In the genomic region with DNA sequence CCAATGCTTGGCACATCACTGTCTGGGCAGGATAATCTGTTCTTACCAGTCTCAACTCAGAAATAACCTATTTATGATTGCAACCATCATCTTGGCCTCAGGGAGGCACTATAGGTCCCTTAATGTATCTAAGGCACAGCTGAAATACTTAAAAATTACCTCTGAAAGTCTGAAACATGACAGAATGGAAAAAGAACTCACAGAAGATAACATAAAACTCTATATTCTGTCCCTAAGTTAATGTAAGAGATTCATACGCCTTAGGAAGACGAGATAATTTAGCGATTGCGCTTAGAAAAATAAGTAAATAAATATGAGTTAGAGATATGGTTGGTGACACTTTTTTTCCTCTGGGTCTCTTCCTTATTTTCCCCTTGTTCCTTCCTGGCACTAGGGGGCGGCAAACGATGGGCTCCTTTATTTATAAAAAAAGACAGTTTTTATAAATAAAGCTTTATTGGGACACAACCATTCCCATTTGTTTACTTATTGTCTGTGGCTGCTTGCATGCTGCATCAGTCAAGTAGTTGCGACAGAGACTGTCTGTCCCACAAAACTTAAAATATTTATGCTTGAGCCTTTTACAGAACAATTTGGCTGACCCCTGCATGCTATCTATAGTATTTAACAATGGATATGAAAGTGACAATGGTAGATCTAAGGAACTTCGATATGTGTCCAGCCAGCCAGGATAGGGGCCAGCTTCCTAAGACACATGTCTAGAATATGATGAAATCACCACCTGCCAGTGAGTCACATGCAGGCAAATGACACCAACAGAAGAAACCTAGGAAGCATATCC, we compare ENCODE assay signal across 8 cellular contexts.
DNase-seq lines count a peak whose midpoint lies in the region; ATAC-seq and TF ChIP-seq lines count a peak whose summit lies in the region.

No MANE protein-coding gene starts in this region.

- H3K4me3 ChIP-seq in H7 (ENCODE audit: insufficient read depth, low read depth, low read length) (no peak overlapping the region), MM.1S (ENCODE audit: low read length) (no peak overlapping the region), esophagus squamous epithelium (no peak overlapping the region)

- H2AFZ ChIP-seq in MM.1S (ENCODE audit: low read length), result no peak overlapping the region

- no peaks in the 10 kb centered on the region for H3K4me1 ChIP-seq in MM.1S (ENCODE audit: low read length)
- peaks cover 0 to 5% (median 0%) of the 10 kb centered on the region in 3 donors for H3K4me1 ChIP-seq in esophagus squamous epithelium

- H3K9ac ChIP-seq in MM.1S (ENCODE audit: low read length), result no peak overlapping the region

- 52% methylated on average over 8 of the region's 8 CpGs for WGBS in esophagus squamous epithelium, 2 donors

- no peaks in the 10 kb centered on the region; the same call in 1 of the 2 replicates for H3K27me3 ChIP-seq in H7 (ENCODE audit: control insufficient read depth, insufficient read depth, low read length)
- H3K27me3 ChIP-seq in MM.1S (replicated peaks; ENCODE audit: insufficient read depth, low read length), result no peaks in the 10 kb centered on the region
- no peaks in the 10 kb centered on the region for H3K27me3 ChIP-seq in esophagus squamous epithelium

- H3K4me2 ChIP-seq in MM.1S (ENCODE audit: low read depth, low read length), result no peak overlapping the region

- ATAC-seq in SK-N-SH treated with all-trans-retinoic acid at 6 μM for 48 hours, result peak; percentile 83

- intact Hi-C loops in esophagus squamous epithelium (cut with DNase I), result loop anchor here (10.0 kb wide), 2 partner anchors 771 to 861 kb away; no protein-coding TSS in a partner anchor

- no peak for TF ChIP-seq POLR2A in esophagus squamous epithelium (IDR thresholded peaks at IDR 0.05)

- no peaks in the 10 kb centered on the region for H3K9me2 ChIP-seq in MM.1S (replicated peaks; ENCODE audit: insufficient read depth, low read length)

- no peaks in the 10 kb centered on the region for H3K79me2 ChIP-seq in MM.1S (ENCODE audit: low read length)

- TF ChIP-seq CTCF in MM.1S (IDR thresholded peaks at IDR 0.05; ENCODE audit: low read length) (peak; percentile 62), esophagus squamous epithelium (IDR thresholded peaks at IDR 0.05) (peak in 5 of 6 experiments; percentile 27 to 61 (median 42))

- H3K36me3 ChIP-seq in H7 (replicated peaks; ENCODE audit: control insufficient read depth, insufficient read depth, low read length), result no peaks in the 10 kb centered on the region
- no peaks in the 10 kb centered on the region for H3K36me3 ChIP-seq in MM.1S (replicated peaks; ENCODE audit: insufficient read depth, low read length)
- no peaks in the 10 kb centered on the region for H3K36me3 ChIP-seq in esophagus squamous epithelium

- no peaks in the 10 kb centered on the region for H3F3A ChIP-seq in MM.1S (ENCODE audit: insufficient read depth, low read length)

- DNase-seq in activated CD4-positive, alpha-beta T cell treated with anti-CD3 and anti-CD28 coated beads for 48 hours, result peak; percentile 45
- no peak for DNase-seq in activated CD4-positive, alpha-beta T cell treated with anti-CD3 and anti-CD28 coated beads, Interleukin-2, amount 50 U/mL, for 4 hours
- DNase-seq in H7, result peak; percentile 53
- peak; percentile 64 for DNase-seq in MM.1S
- DNase-seq in esophagus squamous epithelium (lab: John Stamatoyannopoulos, UW), result no peak
- DNase-seq in pons (ENCODE audit: low spot score), result peak; percentile 65
- no peak for DNase-seq in effector CD4-positive, alpha-beta T cell

- no peaks in the 10 kb centered on the region for H4K20me1 ChIP-seq in MM.1S (ENCODE audit: insufficient read depth, low read length)

- H3K9me3 ChIP-seq in MM.1S (replicated peaks; ENCODE audit: insufficient read depth, low read length) (no peaks in the 10 kb centered on the region), esophagus squamous epithelium (no peaks in the 10 kb centered on the region)

- no peak overlapping the region for H3K27ac ChIP-seq in MM.1S (ENCODE audit: low read length)
- no peak overlapping the region for H3K27ac ChIP-seq in esophagus squamous epithelium

TF ChIP-seq in SK-N-SH treated with all-trans-retinoic acid at 6 μM for 48 hours, 23 proteins besides CTCF, POLR2A, EP300 and RAD21:
- TF ChIP-seq ZNF8 (CRISPR knock-in tag; IDR thresholded peaks at IDR 0.05) (0 out of 2 replicates have a peak, but pooled peaks have one; percentile 30), ZFP30 (CRISPR knock-in tag; IDR thresholded peaks at IDR 0.05) (no peak), OSR1 (CRISPR knock-in tag; IDR thresholded peaks at IDR 0.05) (no peak)

Comparison
In these comparisons a context has a peak if more than half of its experiments do, and no peak if none do; other contexts are left out.
1. DNase-seq: peak in activated CD4-positive, alpha-beta T cell treated with anti-CD3 and anti-CD28 coated beads for 48 hours (single experiment), H7 (single experiment), MM.1S (single experiment) and pons (single experiment); none in activated CD4-positive, alpha-beta T cell treated with anti-CD3 and anti-CD28 coated beads, Interleukin-2, amount 50 U/mL, for 4 hours (0 of 2), esophagus squamous epithelium (single experiment) and effector CD4-positive, alpha-beta T cell (single experiment).